12 cellular contexts compared by ENCODE assay signal in the genomic region with DNA sequence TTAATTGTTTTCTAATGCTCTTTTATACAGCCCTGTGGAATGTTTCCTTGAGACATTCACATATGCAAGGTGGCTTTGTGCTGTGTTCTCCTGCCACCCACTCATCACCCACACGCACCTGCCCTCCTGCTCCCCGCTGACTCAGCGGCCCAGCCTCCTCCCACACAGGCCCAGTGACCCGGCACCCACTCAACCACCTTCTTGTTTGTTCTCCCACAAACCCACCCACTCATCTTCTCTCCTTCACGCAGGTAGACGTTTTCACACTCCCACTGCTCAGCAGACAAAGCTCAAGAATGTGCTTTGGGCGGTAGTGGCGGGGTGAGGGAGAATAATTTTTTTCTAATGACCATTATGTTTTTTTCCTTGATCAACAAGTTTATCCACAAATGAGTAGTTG. TPM values are rescaled to one million over a fixed set of nuclear protein-coding genes. Genes with fewer than 3 reads are reported as not detected.
DNase-seq lines count a peak whose midpoint lies in the region; ATAC-seq and TF ChIP-seq lines count a peak whose summit lies in the region.
"Had no signal": no experiment of that assay in that cellular context is flagged by ENCODE, and none has a peak within 500 bp of the region (broad histone marks: within the 10 kb centered on the region; RNA-seq: fewer than 3 reads in every experiment).

No MANE protein-coding gene starts in this region.

- WGBS in gastroesophageal sphincter (ENCODE audit: low coverage in 1 of 2), 2 donors, result 81 to 83% methylated on average over 4 to 8 of the region's 8 CpGs

- H3K36me3 ChIP-seq in neural progenitor cell (no peaks in the 10 kb centered on the region), mucosa of descending colon (ENCODE audit: low read depth) (no peaks in the 10 kb centered on the region), gastroesophageal sphincter (no peaks in the 10 kb centered on the region)
- H3K36me3 ChIP-seq: ascending aorta, suprapubic skin had no signal

- peak overlapping the region; percentile 35 for H3K27ac Mint-ChIP-seq in neural progenitor cell
- H3K27ac Mint-ChIP-seq in stimulated activated naive CD8-positive, alpha-beta T cell treated with anti-CD3 and anti-CD28 coated beads, Interleukin-15, Interleukin-2, amounts not matched to agents 100 ng/mL and 50 ng/mL, for 24 hours, result peak overlapping the region; percentile 59

- H3K4me1 ChIP-seq in neural progenitor cell, result no peaks in the 10 kb centered on the region
- peaks cover 5% of the 10 kb centered on the region for H3K4me1 ChIP-seq in mucosa of descending colon (ENCODE audit: low read depth)
- H3K4me1 ChIP-seq in gastroesophageal sphincter, result no peaks in the 10 kb centered on the region
- H3K4me1 ChIP-seq: ascending aorta, suprapubic skin had no signal

- H3F3A ChIP-seq in neural progenitor cell (ENCODE audit: low read depth), result no peaks in the 10 kb centered on the region

- no peaks in the 10 kb centered on the region for H4K20me1 ChIP-seq in neural progenitor cell (ENCODE audit: low read depth)

- H3K79me2 ChIP-seq in neural progenitor cell (ENCODE audit: low read depth), result no peaks in the 10 kb centered on the region

- no peak for TF ChIP-seq EP300 in gastroesophageal sphincter (IDR thresholded peaks at IDR 0.05)

- H3K27me3 ChIP-seq in neural progenitor cell, result no peaks in the 10 kb centered on the region
- no peaks in the 10 kb centered on the region for H3K27me3 ChIP-seq in gastroesophageal sphincter
- H3K27me3 ChIP-seq: ascending aorta, suprapubic skin had no signal

- intact Hi-C loops in mucosa of descending colon (cut with DNase I, micrococcal nuclease), result no loop called here

- H2AFZ ChIP-seq in neural progenitor cell (replicated peaks), result no peak overlapping the region

- peaks cover 15% of the 10 kb centered on the region for H3K9me3 Mint-ChIP-seq in activated T-cell treated with anti-CD3 and anti-CD28 coated beads, Interleukin-2, amount 50 U/mL, for 4 hours
- peaks cover 23% of the 10 kb centered on the region for H3K9me3 Mint-ChIP-seq in neural progenitor cell
- peaks cover 13% of the 10 kb centered on the region for H3K9me3 Mint-ChIP-seq in stimulated activated naive CD8-positive, alpha-beta T cell treated with anti-CD3 and anti-CD28 coated beads, Interleukin-15, Interleukin-2, amounts not matched to agents 100 ng/mL and 50 ng/mL, for 24 hours

- H3K4me3 ChIP-seq in neural progenitor cell (no peak overlapping the region), mucosa of descending colon (no peak overlapping the region), gastroesophageal sphincter (no peak overlapping the region)
- H3K4me3 ChIP-seq: ascending aorta, suprapubic skin had no signal

- DNase-seq in activated effector memory CD4-positive, alpha-beta T cell treated with anti-CD3 and anti-CD28 coated beads, Interleukin-2, amount 50 U/mL, for 16 hours, result peak; percentile 81
- DNase-seq in activated effector memory CD4-positive, alpha-beta T cell treated with Interleukin-2 at 50 U/mL for 16 hours, result no peak
- peak; percentile 79 for DNase-seq in activated T-cell treated with anti-CD3 and anti-CD28 coated beads, Interleukin-2, amount 50 U/mL, for 4 hours
- DNase-seq in neural progenitor cell (ENCODE audit: low spot score) (no peak), OCI-M1 (lab: John Stamatoyannopoulos, UW) (no peak), mucosa of descending colon (no peak)
- DNase-seq: NCI-H510A had no signal

- H3K4me3 Mint-ChIP-seq in activated T-cell treated with anti-CD3 and anti-CD28 coated beads, Interleukin-2, amount 50 U/mL, for 4 hours, result peak overlapping the region; percentile 11
- no peak overlapping the region for H3K4me3 Mint-ChIP-seq in neural progenitor cell
- no peak overlapping the region for H3K4me3 Mint-ChIP-seq in stimulated activated naive CD8-positive, alpha-beta T cell treated with anti-CD3 and anti-CD28 coated beads, Interleukin-15, Interleukin-2, amounts not matched to agents 100 ng/mL and 50 ng/mL, for 24 hours

- ATAC-seq in activated T-cell treated with anti-CD3 and anti-CD28 coated beads, Interleukin-2, amount 50 U/mL, for 4 hours, result peak in 1 of 2 donors; percentile 23
- ATAC-seq in mucosa of descending colon (no peak), gastroesophageal sphincter (no peak)
- ATAC-seq: left lobe of liver had no signal

- H3K27me3 Mint-ChIP-seq in activated T-cell treated with anti-CD3 and anti-CD28 coated beads, Interleukin-2, amount 50 U/mL, for 4 hours (ENCODE audit: low read depth), result no peaks in the 10 kb centered on the region
- H3K27me3 Mint-ChIP-seq in neural progenitor cell (ENCODE audit: insufficient read depth, low read depth), result no peaks in the 10 kb centered on the region
- H3K27me3 Mint-ChIP-seq in stimulated activated naive CD8-positive, alpha-beta T cell treated with anti-CD3 and anti-CD28 coated beads, Interleukin-15, Interleukin-2, amounts not matched to agents 100 ng/mL and 50 ng/mL, for 24 hours, result no peaks in the 10 kb centered on the region

- H3K9me3 ChIP-seq in neural progenitor cell (ENCODE audit: low read depth) (peaks cover 6% of the 10 kb centered on the region), mucosa of descending colon (peaks cover 9% of the 10 kb centered on the region), gastroesophageal sphincter (peaks cover 0 to 11% (median 0%) of the 10 kb centered on the region in 3 donors)
- H3K9me3 ChIP-seq: suprapubic skin had no signal

- TF ChIP-seq POLR2A in gastroesophageal sphincter (IDR thresholded peaks at IDR 0.05), result no peak

- no peak overlapping the region for H3K27ac ChIP-seq in neural progenitor cell
- no peak overlapping the region for H3K27ac ChIP-seq in gastroesophageal sphincter
- H3K27ac ChIP-seq: ascending aorta, suprapubic skin had no signal

- H3K9ac ChIP-seq in neural progenitor cell, result no peak overlapping the region

- TF ChIP-seq CTCF in neural progenitor cell (IDR thresholded peaks at IDR 0.05), result no peak
- TF ChIP-seq CTCF in mucosa of descending colon (IDR thresholded peaks at IDR 0.05), result no peak
- no peak for TF ChIP-seq CTCF in gastroesophageal sphincter (IDR thresholded peaks at IDR 0.05)

- no peak overlapping the region for H3K4me2 ChIP-seq in neural progenitor cell

- H3K36me3 Mint-ChIP-seq in activated T-cell treated with anti-CD3 and anti-CD28 coated beads, Interleukin-2, amount 50 U/mL, for 4 hours (ENCODE audit: insufficient read depth), result peaks cover 3% of the 10 kb centered on the region
- peaks cover 8% of the 10 kb centered on the region for H3K36me3 Mint-ChIP-seq in neural progenitor cell
- H3K36me3 Mint-ChIP-seq in stimulated activated naive CD8-positive, alpha-beta T cell treated with anti-CD3 and anti-CD28 coated beads, Interleukin-15, Interleukin-2, amounts not matched to agents 100 ng/mL and 50 ng/mL, for 24 hours (ENCODE audit: low read depth), result peaks cover 10% of the 10 kb centered on the region

- H3K4me1 Mint-ChIP-seq in activated T-cell treated with anti-CD3 and anti-CD28 coated beads, Interleukin-2, amount 50 U/mL, for 4 hours (ENCODE audit: low read depth), result peaks cover 22% of the 10 kb centered on the region
- H3K4me1 Mint-ChIP-seq in neural progenitor cell, result peaks cover 7% of the 10 kb centered on the region
- H3K4me1 Mint-ChIP-seq in stimulated activated naive CD8-positive, alpha-beta T cell treated with anti-CD3 and anti-CD28 coated beads, Interleukin-15, Interleukin-2, amounts not matched to agents 100 ng/mL and 50 ng/mL, for 24 hours (ENCODE audit: low read depth), result peaks cover 16% of the 10 kb centered on the region

RNA-seq across cellular contexts. Expression of a gene that starts 28.6 kb away (rescaled TPM):
- total RNA-seq in activated T-cell treated with anti-CD3 and anti-CD28 coated beads, Interleukin-2, amount 50 U/mL, for 4 hours, result 1 to 10 TPM; 6.8 to 8.6 (median 8.5) TPM
- total RNA-seq in neural progenitor cell (ENCODE audit: low replicate concordance), result 3.9 and 13.8 TPM in 2 replicates
- 1 to 10 TPM; 1.7 to 4.1 (median 4.0) TPM for total RNA-seq in mucosa of descending colon
- total RNA-seq in gastroesophageal sphincter, result 1 to 10 TPM in 3 of 4 donors, under 1 TPM in 1; 0.94 to 5.3 (median 3.5) TPM

Comparison
In these comparisons a context has a peak if more than half of its experiments do, and no peak if none do; other contexts are left out.
1. DNase-seq: peak in activated effector memory CD4-positive, alpha-beta T cell treated with anti-CD3 and anti-CD28 coated beads, Interleukin-2, amount 50 U/mL, for 16 hours (single experiment) and activated T-cell treated with anti-CD3 and anti-CD28 coated beads, Interleukin-2, amount 50 U/mL, for 4 hours (single experiment); none in activated effector memory CD4-positive, alpha-beta T cell treated with Interleukin-2 at 50 U/mL for 16 hours (single experiment), neural progenitor cell (single experiment), OCI-M1 (single experiment) and mucosa of descending colon (0 of 3).